In the genomic region with DNA sequence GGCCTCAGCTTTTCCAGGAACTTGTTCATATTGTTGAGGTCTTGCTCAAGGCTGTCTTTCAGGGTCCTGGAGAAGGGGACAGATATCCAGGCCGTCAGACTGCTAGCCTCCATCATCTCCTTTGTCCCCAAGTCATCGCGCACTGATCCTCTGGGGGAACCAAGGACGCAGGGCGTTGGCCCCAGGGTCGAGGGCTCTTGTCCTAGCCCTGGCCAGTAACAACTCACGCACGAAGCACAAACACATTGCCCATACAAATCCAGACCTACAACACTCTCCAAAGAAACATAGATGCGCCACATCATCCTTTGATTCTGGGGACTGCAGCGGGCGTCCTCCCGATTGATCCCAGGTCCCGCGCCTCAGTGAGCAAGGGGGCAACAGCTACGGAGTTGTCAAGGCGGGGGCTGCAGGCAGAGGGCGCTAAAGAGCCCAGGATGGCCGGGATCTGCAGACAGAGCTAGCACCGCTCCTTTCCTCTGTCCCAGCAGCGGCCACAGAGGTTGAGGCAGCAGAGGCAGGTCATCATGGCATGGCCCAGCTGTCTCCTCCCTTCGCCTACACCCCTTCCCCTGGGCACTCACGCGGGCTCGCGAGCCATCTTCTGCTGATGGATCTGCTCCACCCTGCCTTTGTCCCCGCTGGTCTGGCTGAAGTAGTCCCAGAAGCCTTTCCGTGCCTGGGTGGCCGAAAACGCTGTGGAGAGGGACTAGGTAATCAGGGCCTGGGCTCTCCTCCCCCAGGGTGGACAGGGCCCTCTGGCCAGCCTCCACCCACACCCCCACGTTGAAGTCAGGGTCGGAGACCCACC, we compare ENCODE assay signal across 9 cellular contexts. TPM values are rescaled to one million over a fixed set of nuclear protein-coding genes. Genes with fewer than 3 reads are reported as not detected.
DNase-seq lines count a peak whose midpoint lies in the region; ATAC-seq and TF ChIP-seq lines count a peak whose summit lies in the region.
"Had no signal": no experiment of that assay in that cellular context is flagged by ENCODE, and none has a peak within 500 bp of the region (broad histone marks: within the 10 kb centered on the region; RNA-seq: fewer than 3 reads in every experiment).

No MANE protein-coding gene starts in this region.

- DNase-seq in NCI-H1105 (lab: John Stamatoyannopoulos, UW) (peak; percentile 42), T-helper 22 cell (ENCODE audit: low read depth) (peak; percentile 48), amniotic stem cell (lab: John Stamatoyannopoulos, UW) (peak; percentile 13), right cardiac atrium (peak; percentile 79 to 92 (median 92)), retinal pigment epithelial cell (ENCODE audit: low read depth) (no peak)

- TF ChIP-seq CTCF in GM12873 (IDR thresholded peaks at IDR 0.05; ENCODE audit: insufficient read depth, low read depth, low read length, missing control alignments) (peak; percentile 94), retinal pigment epithelial cell (conservative IDR thresholded peaks at IDR 0.05; ENCODE audit: low read depth, low read length) (peak; percentile 94)

- TF ChIP-seq POLR2A in GM18505 (IDR thresholded peaks at IDR 0.05; ENCODE audit: borderline replicate concordance, extremely low read depth, insufficient read depth, insufficient read length), result no peak

- peaks cover 3% of the 10 kb centered on the region for H3K4me1 ChIP-seq in right cardiac atrium (ENCODE audit: control insufficient read depth, insufficient read depth, low read length)

- intact Hi-C loops in right cardiac atrium (cut with DNase I), result loop anchor here (2.0 to 10.0 kb wide), 4 partner anchors 46 to 434 kb away; partner anchors contain the start of gene APOA1 (in 3 of the 4)

- no peak overlapping the region for H3K4me3 ChIP-seq in right cardiac atrium (ENCODE audit: low read length)
- H3K4me3 ChIP-seq in retinal pigment epithelial cell (ENCODE audit: low read length), result no peak overlapping the region

- H3K27me3 ChIP-seq in right cardiac atrium (ENCODE audit: control insufficient read depth, insufficient read depth), result no peaks in the 10 kb centered on the region

- ATAC-seq in right cardiac atrium (peak; percentile 70), GM19035 (IDR thresholded peaks at IDR 0.05; ENCODE audit: unreplicated experiment) (no peak), GM18505 (IDR thresholded peaks at IDR 0.05; ENCODE audit: unreplicated experiment) (no peak)

- H3K27ac ChIP-seq in right cardiac atrium (ENCODE audit: low read length), result no peak overlapping the region

- no peaks in the 10 kb centered on the region for H3K9me3 ChIP-seq in right cardiac atrium (ENCODE audit: control insufficient read depth, low read length)

- WGBS in right cardiac atrium, result 25% methylated on average over 31 of the region's 31 CpGs

RNA-seq across cellular contexts. Expression of gene APOA5, which starts 0.5 kb away (rescaled TPM):
- not detected for total RNA-seq in right cardiac atrium
- polyA plus RNA-seq in right cardiac atrium, result not detected
- polyA plus RNA-seq: esophagus had no signal

RNA-seq across cellular contexts. Expression of gene ZPR1, which starts 3.4 kb away (rescaled TPM):
- total RNA-seq in right cardiac atrium, result 10 to 100 TPM; 17.1 to 30.3 (median 23.7) TPM
- 9.6 TPM for polyA plus RNA-seq in right cardiac atrium

RNA-seq across cellular contexts. Expression of gene BUD13, which starts 18.4 kb away (rescaled TPM):
- 1 to 10 TPM; 7.8 to 9.0 (median 8.2) TPM for total RNA-seq in right cardiac atrium
- polyA plus RNA-seq in right cardiac atrium, result 5.7 TPM

RNA-seq across cellular contexts. Expression of gene APOA4, which starts 31.9 kb away (rescaled TPM):
- not detected for total RNA-seq in right cardiac atrium
- 0.05 TPM for polyA plus RNA-seq in right cardiac atrium

RNA-seq across cellular contexts. Expression of gene APOC3, which starts 38.5 kb away (rescaled TPM):
- under 1 TPM in 1 of 4 donors, not detected in 3; 0.72 TPM for total RNA-seq in right cardiac atrium
- not detected for polyA plus RNA-seq in right cardiac atrium
- polyA plus RNA-seq: esophagus had no signal

Comparison
In these comparisons a context has a peak if more than half of its experiments do, and no peak if none do; other contexts are left out.
1. ATAC-seq: peak in right cardiac atrium (2 of 2); none in GM19035 (single experiment) and GM18505 (single experiment).